18 cellular contexts compared by ENCODE assay signal in the genomic region with DNA sequence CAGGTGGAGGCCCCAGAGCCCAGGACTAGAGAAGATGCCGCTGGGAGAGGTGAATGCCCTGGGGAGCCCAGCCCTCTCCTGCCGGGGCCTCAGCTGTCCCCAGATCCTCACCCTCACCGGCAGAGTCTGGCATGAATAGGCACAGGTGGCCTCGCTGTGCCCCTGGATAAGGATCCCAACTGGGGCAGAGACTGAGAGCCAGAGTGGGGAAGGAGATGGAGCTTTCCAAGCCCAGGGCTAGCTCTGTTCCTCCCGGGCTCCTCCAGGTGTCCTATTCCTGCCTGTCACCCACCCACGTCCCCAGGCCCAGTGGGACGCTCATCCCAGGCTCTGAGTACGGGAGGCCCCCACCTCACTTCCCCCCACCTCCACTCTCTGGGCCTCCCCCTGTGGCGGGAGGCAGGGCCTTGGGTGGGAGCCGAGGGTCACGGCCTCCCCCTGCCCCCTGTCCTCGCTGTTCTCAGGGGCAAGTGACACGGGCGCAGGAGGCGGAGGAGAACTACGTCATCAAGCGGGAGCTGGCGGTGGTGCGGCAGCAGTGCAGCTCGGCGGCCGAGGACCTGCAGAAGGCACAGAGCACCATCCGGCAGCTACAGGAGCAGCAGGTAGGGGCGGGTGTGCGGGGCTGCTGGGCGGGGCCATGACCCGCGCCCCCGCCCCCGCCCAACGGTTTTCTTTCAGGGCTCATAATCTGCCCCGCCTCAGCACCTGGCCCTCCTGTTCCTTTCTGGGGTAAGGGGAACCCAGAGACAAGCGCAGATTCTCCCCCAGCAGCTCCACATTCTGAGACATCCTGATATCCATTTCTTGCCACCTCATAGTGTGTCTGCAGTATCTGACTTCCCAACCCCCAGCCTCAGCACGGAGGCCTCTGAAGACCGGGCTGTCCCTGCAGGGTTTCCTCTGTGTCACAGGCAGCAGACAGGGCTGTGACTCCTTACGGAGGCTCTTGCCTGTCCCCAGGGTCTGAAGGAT. TPM values are rescaled to one million over a fixed set of nuclear protein-coding genes. Genes with fewer than 3 reads are reported as not detected.
DNase-seq lines count a peak whose midpoint lies in the region; ATAC-seq and TF ChIP-seq lines count a peak whose summit lies in the region.
"Had no signal": no experiment of that assay in that cellular context is flagged by ENCODE, and none has a peak within 500 bp of the region (broad histone marks: within the 10 kb centered on the region; RNA-seq: fewer than 3 reads in every experiment).

No MANE protein-coding gene starts in this region.

- in situ Hi-C loops in Panc1 (cut with HindIII; ENCODE audit: low pct_unique_long_range_greater_than_20kb, low sequenced_read_pairs), result no loop called here

- H3K9me3 ChIP-seq in HUES64 (ENCODE audit: insufficient read depth, low read depth, low read length), result no peaks in the 10 kb centered on the region
- H3K9me3 ChIP-seq in Panc1 (ENCODE audit: control insufficient read depth, insufficient read depth, low read depth, low read length), result no peaks in the 10 kb centered on the region
- H3K9me3 ChIP-seq: esophagus squamous epithelium, uterus had no signal

- H3K9me3 Mint-ChIP-seq in activated T-cell treated with anti-CD3 and anti-CD28 coated beads, Interleukin-2, amount 50 U/mL, for 72 hours, result no peaks in the 10 kb centered on the region
- no peaks in the 10 kb centered on the region for H3K9me3 Mint-ChIP-seq in chondrocyte (ENCODE audit: low read depth)
- H3K9me3 Mint-ChIP-seq: natural killer cell had no signal

- peak overlapping the region in 1 of 2 donors; percentile 40 for H3K4me3 Mint-ChIP-seq in activated T-cell treated with anti-CD3 and anti-CD28 coated beads, Interleukin-2, amount 50 U/mL, for 72 hours
- no peak overlapping the region for H3K4me3 Mint-ChIP-seq in chondrocyte (ENCODE audit: unreplicated experiment)
- H3K4me3 Mint-ChIP-seq: natural killer cell had no signal

- H3K4me1 ChIP-seq in HUES64 (ENCODE audit: insufficient read depth, low read length) (0 out of 2 replicates have a peak, but pooled peaks cover 4% of the 10 kb centered on the region), Panc1 (ENCODE audit: control insufficient read depth, insufficient read depth, low read length) (no peaks in the 10 kb centered on the region; the same call in 1 of the 2 replicates)
- H3K4me1 ChIP-seq: uterus had no signal

- WGBS in HUES64, result 12% methylated on average over 36 of the region's 36 CpGs

- peak; percentile 38; the same call in 1 of the 2 replicates for ATAC-seq in Panc1
- ATAC-seq in activated T-cell treated with anti-CD3 and anti-CD28 coated beads, Interleukin-2, amount 50 U/mL, for 72 hours (replicated peaks in 1 of 2), result no peak
- no peak for ATAC-seq in GM19397 (IDR thresholded peaks at IDR 0.05; ENCODE audit: unreplicated experiment)
- ATAC-seq in HG03135 (IDR thresholded peaks at IDR 0.05; ENCODE audit: unreplicated experiment), result no peak
- ATAC-seq: natural killer cell had no signal

- peaks cover 6% of the 10 kb centered on the region for H3K4me1 Mint-ChIP-seq in activated T-cell treated with anti-CD3 and anti-CD28 coated beads, Interleukin-2, amount 50 U/mL, for 72 hours (ENCODE audit: low read depth)
- peaks cover 4% of the 10 kb centered on the region for H3K4me1 Mint-ChIP-seq in chondrocyte (ENCODE audit: low read depth)

- POLR2A ChIA-PET in Panc1 (lab: Charles Lee), result no interaction called here

- H3K27ac ChIP-seq in HUES64 (ENCODE audit: low read depth, low read length), result no peak overlapping the region
- no peak overlapping the region for H3K27ac ChIP-seq in Panc1 (ENCODE audit: low read length)
- H3K27ac ChIP-seq: esophagus squamous epithelium, uterus had no signal

- H3K36me3 ChIP-seq in HUES64 (ENCODE audit: insufficient read depth, low read length) (no peaks in the 10 kb centered on the region), Panc1 (ENCODE audit: control insufficient read depth, insufficient read depth, low read length) (no peaks in the 10 kb centered on the region)
- H3K36me3 ChIP-seq: uterus had no signal

- intact Hi-C loops in Panc1 (cut with micrococcal nuclease; ENCODE audit: unreplicated experiment), result no loop called here

- BruUV-seq in Panc1 (replicated peaks; lab: Mats Ljungman, UMichigan), result no TSS peak

- 0 out of 2 replicates have a peak overlapping the region, but pooled peaks have one; percentile 4 for H3K9ac ChIP-seq in HUES64 (ENCODE audit: low read depth, low read length)

- peak overlapping the region; percentile 40 for H3K4me3 ChIP-seq in HUES64 (ENCODE audit: low read length)
- no peak overlapping the region for H3K4me3 ChIP-seq in Panc1 (ENCODE audit: low read depth in 2 of 2, low read length in 2 of 2)
- H3K4me3 ChIP-seq: esophagus squamous epithelium, uterus had no signal

- peaks cover 40% of the 10 kb centered on the region for H3K27me3 ChIP-seq in HUES64 (ENCODE audit: insufficient read depth, low read length)
- H3K27me3 ChIP-seq in Panc1 (ENCODE audit: control insufficient read depth, insufficient read depth, low read length), result no peaks in the 10 kb centered on the region
- H3K27me3 ChIP-seq: uterus had no signal

- peak; percentile 90 for DNase-seq in D341Med (ENCODE audit: low spot score)
- no peak for DNase-seq in Panc1 (ENCODE audit: low read depth, low spot score)
- peak; percentile 85 for DNase-seq in iPS-NIHi7 (ENCODE audit: extremely low spot score)
- no peak for DNase-seq in activated T-cell treated with anti-CD3 and anti-CD28 coated beads, Interleukin-2, amount 50 U/mL, for 72 hours
- DNase-seq in chondrocyte (ENCODE audit: low spot score), result no peak
- DNase-seq: activated CD4-positive, CD25-positive, alpha-beta regulatory T cell; activated effector memory CD4-positive, alpha-beta T cell treated with anti-CD3 and anti-CD28 coated beads, Interleukin-2, amount 50 U/mL, for 16 hours; esophagus squamous epithelium; natural killer cell; SIG-M5; small intestine; uterus had no signal

- no peak overlapping the region for H3K27ac Mint-ChIP-seq in activated T-cell treated with anti-CD3 and anti-CD28 coated beads, Interleukin-2, amount 50 U/mL, for 72 hours
- no peak overlapping the region for H3K27ac Mint-ChIP-seq in chondrocyte (ENCODE audit: unreplicated experiment)
- H3K27ac Mint-ChIP-seq: natural killer cell had no signal

- no peaks in the 10 kb centered on the region for H3K36me3 Mint-ChIP-seq in activated T-cell treated with anti-CD3 and anti-CD28 coated beads, Interleukin-2, amount 50 U/mL, for 72 hours (ENCODE audit: insufficient read depth in 2 of 2)
- no peaks in the 10 kb centered on the region for H3K36me3 Mint-ChIP-seq in chondrocyte (ENCODE audit: low read depth)
- H3K36me3 Mint-ChIP-seq: natural killer cell had no signal

- CTCF ChIA-PET in Panc1 (lab: Charles Lee), result interaction anchor here (0.6 kb wide), 2 partner anchors 39 to 46 kb away, joined by 3 to 4 read pairs; no protein-coding TSS in a partner anchor

- no peaks in the 10 kb centered on the region for H3K27me3 Mint-ChIP-seq in activated T-cell treated with anti-CD3 and anti-CD28 coated beads, Interleukin-2, amount 50 U/mL, for 72 hours (ENCODE audit: low read depth)
- H3K27me3 Mint-ChIP-seq in chondrocyte (ENCODE audit: low read depth), result no peaks in the 10 kb centered on the region

- TF ChIP-seq CTCF in Panc1 (IDR thresholded peaks at IDR 0.05) (no peak), chondrocyte (IDR thresholded peaks at IDR 0.05) (no peak)

RNA-seq across cellular contexts. Expression of gene PRR36, which starts 16.2 kb away (rescaled TPM):
- polyA plus RNA-seq in HUES64 (2013, experiment 1 of 2), result 12.3 TPM
- 16.3 TPM for polyA plus RNA-seq in HUES64 (2013, experiment 2 of 2)
- total RNA-seq in Panc1 (2021; ENCODE audit: unreplicated experiment) (3.7 TPM), chondrocyte (0.22 to 0.80 TPM (median 0.38 TPM) in 3 replicates)
- 8.8 TPM for polyA plus RNA-seq in Panc1 (2012; ENCODE audit: insufficient read length)
- total RNA-seq in activated T-cell treated with anti-CD3 and anti-CD28 coated beads, Interleukin-2, amount 50 U/mL, for 72 hours, result under 1 TPM; 0.63 to 0.96 TPM
- total RNA-seq: bronchial epithelial cell had no signal
- polyA plus RNA-seq: BJ, keratinocyte had no signal

RNA-seq across cellular contexts. Expression of gene EVI5L, which starts 28.0 kb away (rescaled TPM):
- polyA plus RNA-seq in HUES64 (2013, experiment 1 of 2), result 5.0 TPM
- 6.6 TPM for polyA plus RNA-seq in HUES64 (2013, experiment 2 of 2)
- total RNA-seq in Panc1 (2021; ENCODE audit: unreplicated experiment) (6.4 TPM), chondrocyte (27.4 to 30.6 TPM (median 28.4 TPM) in 3 replicates)
- 19.5 TPM for polyA plus RNA-seq in Panc1 (2012; ENCODE audit: insufficient read length)
- total RNA-seq in activated T-cell treated with anti-CD3 and anti-CD28 coated beads, Interleukin-2, amount 50 U/mL, for 72 hours, result 10 to 100 TPM in 1 of 2 donors, 1 to 10 TPM in 1; 7.8 to 10.4 TPM

RNA-seq across cellular contexts. Expression of gene LRRC8E, which starts 30.3 kb away (rescaled TPM):
- 1.3 TPM for polyA plus RNA-seq in HUES64 (2013, experiment 1 of 2)
- polyA plus RNA-seq in HUES64 (2013, experiment 2 of 2), result 1.4 TPM
- total RNA-seq in Panc1 (2021; ENCODE audit: unreplicated experiment), result 5.0 TPM
- 4.4 TPM for polyA plus RNA-seq in Panc1 (2012; ENCODE audit: insufficient read length)
- not detected for total RNA-seq in activated T-cell treated with anti-CD3 and anti-CD28 coated beads, Interleukin-2, amount 50 U/mL, for 72 hours
- total RNA-seq in chondrocyte, result 1.9 to 6.9 TPM (median 4.8 TPM) in 3 replicates
- total RNA-seq: natural killer cell had no signal

RNA-seq across cellular contexts. Expression of gene MAP2K7, which starts 45.7 kb away (rescaled TPM):
- polyA plus RNA-seq in HUES64 (2013, experiment 1 of 2), result 29.0 TPM
- polyA plus RNA-seq in HUES64 (2013, experiment 2 of 2), result 24.5 TPM
- 32.9 TPM for total RNA-seq in Panc1 (2021; ENCODE audit: unreplicated experiment)
- 35.2 TPM for polyA plus RNA-seq in Panc1 (2012; ENCODE audit: insufficient read length)
- 10 to 100 TPM; 40.2 to 40.3 TPM for total RNA-seq in activated T-cell treated with anti-CD3 and anti-CD28 coated beads, Interleukin-2, amount 50 U/mL, for 72 hours
- total RNA-seq in chondrocyte, result 24.4 to 27.5 TPM (median 25.7 TPM) in 3 replicates

RNA-seq across cellular contexts. Expression of gene TGFBR3L, which starts 56.6 kb away (rescaled TPM):
- polyA plus RNA-seq in HUES64 (2013, experiment 1 of 2), result 0.40 TPM
- polyA plus RNA-seq in HUES64 (2013, experiment 2 of 2), result 1.5 TPM
- 12.5 TPM for total RNA-seq in Panc1 (2021; ENCODE audit: unreplicated experiment)
- 38.6 TPM for polyA plus RNA-seq in Panc1 (2012; ENCODE audit: insufficient read length)
- total RNA-seq in activated T-cell treated with anti-CD3 and anti-CD28 coated beads, Interleukin-2, amount 50 U/mL, for 72 hours, result 1 to 10 TPM; 7.4 to 9.7 TPM
- 8.1 to 11.6 TPM (median 11.2 TPM) in 3 replicates for total RNA-seq in chondrocyte
- total RNA-seq: esophagus squamous epithelium had no signal

Comparison
In these comparisons a context has a peak if more than half of its experiments do, and no peak if none do; other contexts are left out.
1. DNase-seq: peak in D341Med (single experiment) and iPS-NIHi7 (single experiment); none in Panc1 (single experiment), activated T-cell treated with anti-CD3 and anti-CD28 coated beads, Interleukin-2, amount 50 U/mL, for 72 hours (0 of 2) and chondrocyte (single experiment).